8 cellular contexts compared by ENCODE assay signal in the genomic region with DNA sequence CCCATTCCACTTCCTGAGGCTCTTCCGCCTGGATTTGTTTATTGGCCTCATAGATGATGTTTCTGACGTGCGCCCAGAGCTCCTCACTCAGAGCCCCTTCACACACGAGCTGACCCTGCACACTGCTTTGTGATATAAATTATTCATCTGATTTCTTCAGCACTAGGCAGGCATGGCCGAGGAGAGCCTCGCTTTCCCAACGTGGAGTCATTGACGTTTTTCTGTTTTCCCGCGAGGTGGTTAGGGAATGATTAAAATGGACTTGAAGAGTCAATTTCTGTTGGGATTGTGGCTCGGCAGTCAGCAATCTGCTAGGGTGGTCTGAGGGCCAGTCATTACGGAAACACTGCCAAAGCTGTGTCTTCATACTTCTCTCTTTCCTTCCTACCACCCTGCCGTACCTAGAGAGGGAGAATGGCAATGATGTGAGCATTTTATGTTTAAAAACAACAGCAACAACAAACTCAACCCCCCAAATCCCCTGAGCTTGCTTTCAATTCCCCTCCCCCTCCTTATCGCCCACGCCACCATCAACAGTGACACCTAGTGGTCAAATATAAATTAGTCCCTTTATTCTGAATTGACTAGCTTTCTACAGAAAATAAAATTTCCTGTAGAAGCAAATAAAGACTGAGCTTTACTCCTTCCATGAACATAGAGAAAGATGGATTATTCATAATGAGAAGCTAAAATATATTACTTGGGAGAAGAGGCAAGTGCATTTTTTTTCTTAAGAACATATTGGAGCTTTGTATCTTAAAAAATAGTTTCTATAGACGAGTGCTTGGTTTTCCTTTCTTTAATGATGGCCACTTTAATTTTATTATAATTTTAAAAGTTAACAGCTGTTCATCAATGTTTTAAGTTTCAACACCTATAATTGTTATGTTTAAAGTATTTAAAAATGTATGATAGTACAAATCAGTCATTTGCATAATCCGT.
DNase-seq lines count a peak whose midpoint lies in the region; TF ChIP-seq lines count a peak whose summit lies in the region.

No MANE protein-coding gene starts in this region.

- TF ChIP-seq CTCF in HFFc6 (IDR thresholded peaks at IDR 0.05) (peak; percentile 96), epithelial cell of esophagus (IDR thresholded peaks at IDR 0.05; ENCODE audit: insufficient read depth, low read depth, low read length, missing control alignments) (peak; percentile 75)

- DNase-seq in D341Med (ENCODE audit: low spot score) (peak; percentile 60), HFFc6 (peak; percentile 48), NCI-H345 (lab: John Stamatoyannopoulos, UW) (peak; percentile 83), epithelial cell of esophagus (ENCODE audit: low read depth) (peak; percentile 58), midbrain (lab: John Stamatoyannopoulos, UW) (peak; percentile 52)
- peak; percentile 70 for DNase-seq in activated CD8-positive, alpha-beta memory T cell treated with anti-CD3 and anti-CD28 coated beads for 24 hours
- no peak for DNase-seq in activated CD4-positive, CD25-positive, alpha-beta regulatory T cell treated with anti-CD3 and anti-CD28 coated beads, Interleukin-2, amount 50 U/mL, for 72 hours

- H3K4me1 Mint-ChIP-seq in HFFc6 (ENCODE audit: low read depth), result peaks cover 34% of the 10 kb centered on the region

- peak overlapping the region; percentile 61 for H3K27ac Mint-ChIP-seq in HFFc6

- no peaks in the 10 kb centered on the region for H3K36me3 Mint-ChIP-seq in HFFc6 (ENCODE audit: low read depth)

- H3K27ac ChIP-seq in temporal lobe (ENCODE audit: low read depth, low read length), result peak overlapping the region; percentile 52

- peaks cover 6% of the 10 kb centered on the region; the same call in 1 of the 2 replicates for H3K27me3 Mint-ChIP-seq in HFFc6 (ENCODE audit: insufficient read depth)

- H3K4me3 Mint-ChIP-seq in HFFc6, result peak overlapping the region; percentile 86

- H3K4me3 ChIP-seq in epithelial cell of esophagus (ENCODE audit: low read length), result peak overlapping the region; percentile 44

- H3K9me3 Mint-ChIP-seq in HFFc6, result no peaks in the 10 kb centered on the region
